In the genomic region with DNA sequence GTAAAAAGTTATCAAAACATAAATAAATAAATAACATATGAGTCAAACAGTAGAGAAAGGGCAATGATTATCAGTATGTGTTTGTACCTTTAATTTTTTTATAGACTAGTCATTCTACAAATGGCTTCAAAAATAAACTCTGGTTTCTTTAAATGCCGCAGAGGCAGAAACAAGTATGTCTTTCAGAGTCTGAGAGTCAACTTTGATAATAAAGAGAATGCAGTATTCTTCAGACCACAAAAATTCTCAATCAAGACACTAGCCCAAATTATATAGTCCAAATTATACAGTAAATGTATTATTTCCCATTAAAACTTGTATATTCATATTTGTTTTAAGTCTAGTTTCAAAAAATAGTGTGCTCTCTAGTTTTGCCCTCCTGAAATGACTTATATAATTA, we compare ENCODE assay signal across 8 cellular contexts.
"Had no signal": no experiment of that assay in that cellular context is flagged by ENCODE, and none has a peak within 500 bp of the region (broad histone marks: within the 10 kb centered on the region; RNA-seq: fewer than 3 reads in every experiment).

No MANE protein-coding gene starts in this region.

- ATAC-seq: GM23338 had no signal

- H3K4me1 Mint-ChIP-seq: GM23338, H9 had no signal

- H2AFZ ChIP-seq: GM23248, GM23338 had no signal

- H3K4me3 Mint-ChIP-seq: GM23338, H9, HFFc6 had no signal

- H3K36me3 ChIP-seq: HAP-1 had no signal

- H3K9ac ChIP-seq: GM23248 had no signal

- H3K4me2 ChIP-seq: GM23338 had no signal

- H3K27ac Mint-ChIP-seq: GM23338, H9, HFFc6 had no signal

- H3K9me3 ChIP-seq: HAP-1 had no signal

- H3K27ac ChIP-seq: GM23248 had no signal

- H3K4me3 ChIP-seq: GM23248, GM23338, HAP-1 had no signal

- DNase-seq: GM23248, GOT3, H7, H9, HCEC 1CT, HFFc6 had no signal
